Comparison of ENCODE assay signal across 24 cellular contexts in the genomic region with DNA sequence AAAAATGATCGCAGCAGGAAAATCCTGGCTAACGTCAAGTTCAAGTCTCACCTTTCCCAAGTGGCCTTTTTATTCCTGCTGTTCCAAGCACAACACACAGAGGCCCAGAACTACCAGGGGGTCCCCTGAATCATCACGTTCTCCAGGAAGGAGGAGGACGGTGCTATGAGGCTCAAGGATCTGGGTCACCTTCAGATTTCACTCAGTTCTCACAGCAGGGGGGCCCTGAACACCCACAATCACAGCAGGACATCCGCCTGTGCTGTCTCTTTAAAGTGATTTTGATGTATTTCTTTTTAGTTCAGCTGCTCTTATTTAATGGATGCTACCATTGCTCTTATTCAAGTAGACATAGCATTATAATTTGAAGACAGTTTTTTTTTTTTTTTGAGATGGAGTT.
"Had no signal": no experiment of that assay in that cellular context is flagged by ENCODE, and none has a peak within 500 bp of the region (broad histone marks: within the 10 kb centered on the region; RNA-seq: fewer than 3 reads in every experiment).

No MANE protein-coding gene starts in this region.

- H3K36me3 ChIP-seq: gastrocnemius medialis, neutrophil, right atrium auricular region, stomach, thyroid gland, vagina had no signal

- H3K4me1 Mint-ChIP-seq: memory B cell; natural killer cell; stimulated activated effector memory CD8-positive, alpha-beta T cell treated with anti-CD3 and anti-CD28 coated beads, Interleukin-12 subunit alpha, Interleukin-12 subunit beta, amount 100 ng/mL, for 72 hours had no signal

- H3K27me3 ChIP-seq: dorsolateral prefrontal cortex, gastrocnemius medialis, neutrophil, right atrium auricular region, stomach, thyroid gland, vagina had no signal

- H3K4me3 Mint-ChIP-seq: memory B cell; natural killer cell; neural crest cell; stimulated activated effector memory CD8-positive, alpha-beta T cell treated with anti-CD3 and anti-CD28 coated beads, Interleukin-12 subunit alpha, Interleukin-12 subunit beta, amount 100 ng/mL, for 72 hours had no signal

- H3K4me3 ChIP-seq: dorsolateral prefrontal cortex, gastrocnemius medialis, lung, right atrium auricular region, smooth muscle cell, stomach, thyroid gland, vagina had no signal

- H3K36me3 Mint-ChIP-seq: memory B cell; natural killer cell; stimulated activated effector memory CD8-positive, alpha-beta T cell treated with anti-CD3 and anti-CD28 coated beads, Interleukin-12 subunit alpha, Interleukin-12 subunit beta, amount 100 ng/mL, for 72 hours had no signal

- DNase-seq: dorsolateral prefrontal cortex; effector CD4-positive, alpha-beta T cell; foreskin fibroblast; gastrocnemius medialis; head of caudate nucleus; left ventricle myocardium superior; natural killer cell; stimulated activated CD4-positive, alpha-beta T cell treated with anti-CD3 and anti-CD28 coated beads, Interleukin-2, amount 100 ng/mL, for 24 hours; stimulated activated CD4-positive, alpha-beta T cell treated with anti-CD3 and anti-CD28 coated beads, Interleukin-4, amount 100 ng/mL, for 24 hours; stimulated activated naive CD4-positive, alpha-beta T cell treated with Interleukin-2 at 50 U/mL for 16 hours; stomach; thyroid gland; trophoblast cell had no signal

- H3K27ac Mint-ChIP-seq: memory B cell; natural killer cell; progenitor cell of endocrine pancreas; stimulated activated effector memory CD8-positive, alpha-beta T cell treated with anti-CD3 and anti-CD28 coated beads, Interleukin-12 subunit alpha, Interleukin-12 subunit beta, amount 100 ng/mL, for 72 hours had no signal

- ATAC-seq: esophagus mucosa; gastrocnemius medialis; left ventricle myocardium superior; natural killer cell; sciatic nerve; stimulated activated effector memory CD8-positive, alpha-beta T cell treated with anti-CD3 and anti-CD28 coated beads, Interleukin-12 subunit alpha, Interleukin-12 subunit beta, amount 100 ng/mL, for 72 hours had no signal
